Comparison of ENCODE assay signal across 36 cellular contexts in genomic region chr12:45839917-45840316, GRCh38.
"Had no signal": no experiment of that assay in that cellular context is flagged by ENCODE, and none has a peak within 500 bp of the region (broad histone marks: within the 10 kb centered on the region; RNA-seq: fewer than 3 reads in every experiment).

No MANE protein-coding gene starts in this region.

- H3K4me1 ChIP-seq: body of pancreas, esophagus muscularis mucosa, foreskin keratinocyte, gastrocnemius medialis, heart left ventricle had no signal

- H3K4me3 ChIP-seq: adrenal gland, body of pancreas, esophagus muscularis mucosa, gastrocnemius medialis, heart left ventricle had no signal

- H3K4me3 Mint-ChIP-seq: activated CD4-positive, alpha-beta memory T cell treated with anti-CD3 and anti-CD28 coated beads for 36 hours; activated CD4-positive, alpha-beta T cell treated with anti-CD3 and anti-CD28 coated beads for 36 hours; activated CD4-positive, alpha-beta T cell treated with anti-CD3 and anti-CD28 coated beads, Interleukin-2, amount 10 ng/mL, durations not matched to agents 24 days and 14 days; activated CD8-positive, alpha-beta memory T cell treated with anti-CD3 and anti-CD28 coated beads, Interleukin-2, amount 10 ng/mL, durations not matched to agents 7 days and 5 days; activated CD8-positive, alpha-beta T cell treated with anti-CD3 and anti-CD28 coated beads, Interleukin-2, amount 10 ng/mL, durations not matched to agents 7 days and 5 days; activated naive CD4-positive, alpha-beta T cell treated with anti-CD3 and anti-CD28 coated beads for 36 hours; activated naive CD4-positive, alpha-beta T cell treated with anti-CD3 and anti-CD28 coated beads, Interleukin-2, amount 50 U/mL, for 24 hours; activated naive CD8-positive, alpha-beta T cell treated with anti-CD3 and anti-CD28 coated beads for 36 hours; activated naive CD8-positive, alpha-beta T cell treated with anti-CD3 and anti-CD28 coated beads, Interleukin-2, amount 50 U/mL, for 24 hours; activated T-cell treated with anti-CD3 and anti-CD28 coated beads, Interleukin-2, amount 50 U/mL, for 24 hours; activated T-helper 1 cell treated with anti-CD3 and anti-CD28 coated beads, Interleukin-12 subunit alpha, Interleukin-12 subunit beta, Interleukin-2, Interleukin-4 antibody, amounts not matched to agents 30 ng/mL and 10 ng/mL and 1 ng/mL, durations not matched to agents 14 hours and 24 hours and 36 hours; effector memory CD8-positive, alpha-beta T cell; T-helper 17 cell; T-helper 2 cell treated with Interferon-gamma antibody and Interleukin-4, amounts not matched to agents 5 μg/mL and 100 μg/mL, for 36 hours had no signal

- H3K27me3 Mint-ChIP-seq: activated CD4-positive, alpha-beta memory T cell treated with anti-CD3 and anti-CD28 coated beads for 36 hours; activated CD4-positive, alpha-beta T cell treated with anti-CD3 and anti-CD28 coated beads for 36 hours; activated CD4-positive, alpha-beta T cell treated with anti-CD3 and anti-CD28 coated beads, Interleukin-2, amount 10 ng/mL, durations not matched to agents 24 days and 14 days; activated CD8-positive, alpha-beta memory T cell treated with anti-CD3 and anti-CD28 coated beads, Interleukin-2, amount 10 ng/mL, durations not matched to agents 7 days and 5 days; activated naive CD4-positive, alpha-beta T cell treated with anti-CD3 and anti-CD28 coated beads, Interleukin-2, amount 50 U/mL, for 24 hours; activated naive CD8-positive, alpha-beta T cell treated with anti-CD3 and anti-CD28 coated beads for 36 hours; activated naive CD8-positive, alpha-beta T cell treated with anti-CD3 and anti-CD28 coated beads, Interleukin-2, amount 50 U/mL, for 24 hours; activated T-cell treated with anti-CD3 and anti-CD28 coated beads, Interleukin-2, amount 50 U/mL, for 24 hours; effector memory CD8-positive, alpha-beta T cell; T-helper 17 cell had no signal

- H3K27me3 ChIP-seq: adrenal gland, body of pancreas, esophagus muscularis mucosa, foreskin keratinocyte, gastrocnemius medialis, heart left ventricle had no signal

- H3K27ac Mint-ChIP-seq: activated CD4-positive, alpha-beta memory T cell treated with anti-CD3 and anti-CD28 coated beads for 36 hours; activated CD4-positive, alpha-beta T cell treated with anti-CD3 and anti-CD28 coated beads for 36 hours; activated CD4-positive, alpha-beta T cell treated with anti-CD3 and anti-CD28 coated beads, Interleukin-2, amount 10 ng/mL, durations not matched to agents 24 days and 14 days; activated CD8-positive, alpha-beta memory T cell treated with anti-CD3 and anti-CD28 coated beads, Interleukin-2, amount 10 ng/mL, durations not matched to agents 7 days and 5 days; activated CD8-positive, alpha-beta T cell treated with anti-CD3 and anti-CD28 coated beads, Interleukin-2, amount 10 ng/mL, durations not matched to agents 7 days and 5 days; activated naive CD4-positive, alpha-beta T cell treated with anti-CD3 and anti-CD28 coated beads for 36 hours; activated naive CD8-positive, alpha-beta T cell treated with anti-CD3 and anti-CD28 coated beads for 36 hours; activated naive CD8-positive, alpha-beta T cell treated with anti-CD3 and anti-CD28 coated beads, Interleukin-2, amount 50 U/mL, for 24 hours; activated T-cell treated with anti-CD3 and anti-CD28 coated beads, Interleukin-2, amount 50 U/mL, for 24 hours; activated T-helper 1 cell treated with anti-CD3 and anti-CD28 coated beads, Interleukin-12 subunit alpha, Interleukin-12 subunit beta, Interleukin-2, Interleukin-4 antibody, amounts not matched to agents 30 ng/mL and 10 ng/mL and 1 ng/mL, durations not matched to agents 14 hours and 24 hours and 36 hours; activated T-helper 2 cell treated with anti-CD3 and anti-CD28 coated beads, Interferon-gamma antibody, Interleukin-2, Interleukin-4, amounts not matched to agents 10 μg/mL and 5 μg/mL and 100 μg/mL, durations not matched to agents 14 hours and 24 hours and 36 hours; T-helper 17 cell; T-helper 2 cell treated with Interferon-gamma antibody and Interleukin-4, amounts not matched to agents 5 μg/mL and 100 μg/mL, for 36 hours had no signal

- H3K4me1 Mint-ChIP-seq: activated CD8-positive, alpha-beta memory T cell treated with anti-CD3 and anti-CD28 coated beads, Interleukin-2, amount 10 ng/mL, durations not matched to agents 7 days and 5 days had no signal

- DNase-seq: activated CD4-positive, alpha-beta memory T cell treated with anti-CD3 and anti-CD28 coated beads for 36 hours; activated CD4-positive, alpha-beta T cell treated with anti-CD3 and anti-CD28 coated beads for 36 hours; activated CD4-positive, alpha-beta T cell treated with anti-CD3 and anti-CD28 coated beads, Interleukin-2, amount 10 ng/mL, durations not matched to agents 24 days and 14 days; activated CD4-positive, CD25-positive, alpha-beta regulatory T cell; activated CD4-positive, CD25-positive, alpha-beta regulatory T cell treated with anti-CD3 and anti-CD28 coated beads, Interleukin-2, amount 50 U/mL, for 72 hours; activated CD8-positive, alpha-beta memory T cell treated with anti-CD3 and anti-CD28 coated beads, Interleukin-2, amount 10 ng/mL, durations not matched to agents 7 days and 5 days; activated CD8-positive, alpha-beta memory T cell treated with anti-CD3 and anti-CD28 coated beads, Interleukin-2, amount 50 U/mL, for 4 hours; activated CD8-positive, alpha-beta T cell treated with anti-CD3 and anti-CD28 coated beads, Interleukin-2, amount 10 ng/mL, durations not matched to agents 7 days and 5 days; activated effector memory CD4-positive, alpha-beta T cell treated with anti-CD3 and anti-CD28 coated beads, Interleukin-2, amount 50 U/mL, for 16 hours; activated naive CD4-positive, alpha-beta T cell treated with anti-CD3 and anti-CD28 coated beads for 36 hours; activated naive CD8-positive, alpha-beta T cell treated with anti-CD3 and anti-CD28 coated beads for 36 hours; activated naive CD8-positive, alpha-beta T cell treated with anti-CD3 and anti-CD28 coated beads, Interleukin-2, amount 50 U/mL, for 24 hours; activated T-cell treated with anti-CD3 and anti-CD28 coated beads for 4 hours; activated T-cell treated with anti-CD3 and anti-CD28 coated beads, Interleukin-2, amount 50 U/mL, for 24 hours; adrenal gland; amygdala; aorta; body of pancreas; caudate nucleus; cortex of kidney; dermis blood vessel endothelial cell; effector CD4-positive, alpha-beta T cell; effector memory CD8-positive, alpha-beta T cell; erythroblast; gastrocnemius medialis; glutamatergic neuron; heart left ventricle; T-helper 17 cell; T1000 had no signal

- ATAC-seq: activated CD4-positive, alpha-beta T cell treated with anti-CD3 and anti-CD28 coated beads for 36 hours; activated CD8-positive, alpha-beta memory T cell treated with anti-CD3 and anti-CD28 coated beads, Interleukin-2, amount 10 ng/mL, durations not matched to agents 7 days and 5 days; activated CD8-positive, alpha-beta T cell treated with anti-CD3 and anti-CD28 coated beads, Interleukin-2, amount 10 ng/mL, durations not matched to agents 7 days and 5 days; activated naive CD8-positive, alpha-beta T cell treated with anti-CD3 and anti-CD28 coated beads, Interleukin-2, amount 50 U/mL, for 24 hours; body of pancreas; effector memory CD8-positive, alpha-beta T cell; foreskin keratinocyte; gastrocnemius medialis; heart left ventricle; T-helper 17 cell had no signal

- H3K9me3 Mint-ChIP-seq: activated CD4-positive, alpha-beta memory T cell treated with anti-CD3 and anti-CD28 coated beads for 36 hours; activated naive CD4-positive, alpha-beta T cell treated with anti-CD3 and anti-CD28 coated beads for 36 hours; activated naive CD4-positive, alpha-beta T cell treated with anti-CD3 and anti-CD28 coated beads, Interleukin-2, amount 50 U/mL, for 24 hours; activated naive CD8-positive, alpha-beta T cell treated with anti-CD3 and anti-CD28 coated beads for 36 hours; activated T-cell treated with anti-CD3 and anti-CD28 coated beads, Interleukin-2, amount 50 U/mL, for 24 hours; effector memory CD8-positive, alpha-beta T cell had no signal

- H3K27ac ChIP-seq: adrenal gland, body of pancreas, esophagus muscularis mucosa, foreskin keratinocyte, gastrocnemius medialis, heart left ventricle had no signal

- FAIRE-seq: colon had no signal

- H3K9me3 ChIP-seq: adrenal gland, body of pancreas, esophagus muscularis mucosa, gastrocnemius medialis had no signal
